Comparison of ENCODE assay signal across 8 cellular contexts in the genomic region with DNA sequence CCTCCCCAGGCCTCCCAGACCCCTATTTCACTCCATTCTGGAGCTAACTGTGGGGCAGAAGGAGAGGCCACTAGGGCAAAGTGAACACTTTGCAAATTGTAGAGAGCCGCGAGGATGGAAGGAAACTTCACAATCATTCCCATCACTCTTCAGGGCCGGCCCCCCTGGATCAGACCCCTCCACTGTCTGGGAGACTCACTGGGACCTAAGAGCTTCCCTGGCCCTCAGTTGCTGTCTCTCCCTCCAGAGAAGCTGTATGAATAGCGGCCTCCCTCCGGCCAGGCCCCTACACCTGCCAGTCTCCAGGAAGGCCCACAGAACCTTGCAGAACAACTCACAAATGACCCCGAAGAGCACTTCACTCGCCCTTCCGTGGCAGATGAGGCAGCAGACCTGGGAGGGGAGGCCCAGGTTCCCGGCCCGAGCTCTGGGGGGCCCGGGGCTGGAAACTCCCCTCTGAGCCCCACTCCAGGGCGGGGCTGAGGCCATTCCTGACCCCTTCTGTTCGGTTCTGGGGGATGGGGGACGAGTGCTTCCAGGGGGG.
DNase-seq lines count a peak whose midpoint lies in the region; ATAC-seq, FAIRE-seq and TF ChIP-seq lines count a peak whose summit lies in the region.

No MANE protein-coding gene starts in this region.

- POLR2A ChIA-PET in activated naive CD8-positive, alpha-beta T cell treated with anti-CD3 and anti-CD28 coated beads, Interleukin-2, amount 10 ng/mL, durations not matched to agents 7 days and 5 days (lab: Charles Lee), result interaction anchor here (0.8 to 2.0 kb wide), 12 partner anchors 10 to 266 kb away, joined by 3 to 8 read pairs (median 4); a partner anchor contains a TSS

- no peaks in the 10 kb centered on the region for H3K9me3 ChIP-seq in GM23248 (ENCODE audit: low read depth)
- H3K9me3 ChIP-seq in kidney (ENCODE audit: control insufficient read depth in 1 of 2, low read length in 2 of 2), result no peaks in the 10 kb centered on the region

- TF ChIP-seq CTCF in kidney (IDR thresholded peaks at IDR 0.05; ENCODE audit: borderline replicate concordance, extremely low read depth, insufficient read depth), result no peak

- H3K9ac ChIP-seq in GM23248, result peak overlapping the region; percentile 75
- H3K9ac ChIP-seq in kidney (ENCODE audit: low read length in 2 of 2), result peak overlapping the region; percentile 78 to 80

- in situ Hi-C loops in GM23248 (cut with MboI), result loop anchor here (10.0 kb wide), 1 partner anchor 285 kb away; no protein-coding TSS in a partner anchor

- peak overlapping the region; percentile 47 for H3K27ac ChIP-seq in GM23248
- H3K27ac ChIP-seq in kidney (ENCODE audit: low read depth in 2 of 2, low read length in 2 of 2), result peak overlapping the region; percentile 82 to 95

- H3K4me3 ChIP-seq in GM23248 (peak overlapping the region; percentile 65), kidney (ENCODE audit: low read length in 2 of 2) (peak overlapping the region; percentile 35 to 58)

- peaks cover 12% of the 10 kb centered on the region for H3F3A ChIP-seq in GM23248 (ENCODE audit: insufficient read depth)

- H3K36me3 Mint-ChIP-seq in activated naive CD8-positive, alpha-beta T cell treated with anti-CD3 and anti-CD28 coated beads, Interleukin-2, amount 10 ng/mL, durations not matched to agents 7 days and 5 days, result no peaks in the 10 kb centered on the region
- no peaks in the 10 kb centered on the region for H3K36me3 Mint-ChIP-seq in stimulated activated naive CD8-positive, alpha-beta T cell treated with anti-CD3 and anti-CD28 coated beads, Interleukin-15, Interleukin-2, amounts not matched to agents 100 ng/mL and 50 ng/mL, for 24 hours (ENCODE audit: low read depth)

- no peaks in the 10 kb centered on the region for H3K79me2 ChIP-seq in GM23248 (ENCODE audit: insufficient read depth)

- H3K4me3 Mint-ChIP-seq in activated naive CD8-positive, alpha-beta T cell treated with anti-CD3 and anti-CD28 coated beads, Interleukin-2, amount 10 ng/mL, durations not matched to agents 7 days and 5 days, result peak overlapping the region; percentile 82
- peak overlapping the region; percentile 72 for H3K4me3 Mint-ChIP-seq in stimulated activated naive CD8-positive, alpha-beta T cell treated with anti-CD3 and anti-CD28 coated beads, Interleukin-15, Interleukin-2, amounts not matched to agents 100 ng/mL and 50 ng/mL, for 24 hours

- H3K9me3 Mint-ChIP-seq in activated naive CD8-positive, alpha-beta T cell treated with anti-CD3 and anti-CD28 coated beads, Interleukin-2, amount 10 ng/mL, durations not matched to agents 7 days and 5 days, result no peaks in the 10 kb centered on the region
- H3K9me3 Mint-ChIP-seq in stimulated activated naive CD8-positive, alpha-beta T cell treated with anti-CD3 and anti-CD28 coated beads, Interleukin-15, Interleukin-2, amounts not matched to agents 100 ng/mL and 50 ng/mL, for 24 hours, result no peaks in the 10 kb centered on the region

- H3K27ac Mint-ChIP-seq in activated naive CD8-positive, alpha-beta T cell treated with anti-CD3 and anti-CD28 coated beads, Interleukin-2, amount 10 ng/mL, durations not matched to agents 7 days and 5 days, result no peak overlapping the region
- H3K27ac Mint-ChIP-seq in stimulated activated naive CD8-positive, alpha-beta T cell treated with anti-CD3 and anti-CD28 coated beads, Interleukin-15, Interleukin-2, amounts not matched to agents 100 ng/mL and 50 ng/mL, for 24 hours, result peak overlapping the region; percentile 74

- WGBS in GM23248 (ENCODE audit: low coverage in 1 of 2, low lambda C conversion rate in 2 of 2, missing lambda C conversion rate in 2 of 2), 2 experiments, result 32 to 45% methylated on average over 14 of the region's 14 CpGs

- FAIRE-seq in kidney (lab: Jason Lieb, UNC), result no peak

- DNase-seq in GM23248, result no peak
- DNase-seq in activated naive CD8-positive, alpha-beta T cell treated with anti-CD3 and anti-CD28 coated beads, Interleukin-2, amount 10 ng/mL, durations not matched to agents 7 days and 5 days, result no peak
- DNase-seq in kidney, result peak; percentile 79
- DNase-seq in COLO829 (ENCODE audit: low spot score), result no peak
- no peak for DNase-seq in NCI-H2081 (lab: John Stamatoyannopoulos, UW)

- H3K27me3 ChIP-seq in GM23248 (replicated peaks; ENCODE audit: insufficient read depth), result no peaks in the 10 kb centered on the region

- peak overlapping the region; percentile 79 for H3K4me2 ChIP-seq in GM23248 (ENCODE audit: unreplicated experiment)

- peak overlapping the region; percentile 81 for H2AFZ ChIP-seq in GM23248

- no peak for ATAC-seq in activated naive CD8-positive, alpha-beta T cell treated with anti-CD3 and anti-CD28 coated beads, Interleukin-2, amount 10 ng/mL, durations not matched to agents 7 days and 5 days (ENCODE audit: low read depth)
- ATAC-seq in GM19455 (IDR thresholded peaks at IDR 0.05; ENCODE audit: unreplicated experiment) (no peak), GM18907 (IDR thresholded peaks at IDR 0.05; ENCODE audit: unreplicated experiment) (no peak)

- H4K20me1 ChIP-seq in GM23248 (ENCODE audit: insufficient read depth), result no peaks in the 10 kb centered on the region

- intact Hi-C loops in kidney (cut with DNase I), result loop anchor here (10.0 kb wide), 1 partner anchor 135 kb away; no protein-coding TSS in a partner anchor

- H3K4me1 ChIP-seq in GM23248 (ENCODE audit: insufficient read depth) (peaks cover 36% of the 10 kb centered on the region), kidney (ENCODE audit: control insufficient read depth in 1 of 2, insufficient read depth in 1 of 2, low read depth in 1 of 2, low read length in 2 of 2) (peaks cover 25 to 33% of the 10 kb centered on the region in 2 donors)

- H3K9me2 ChIP-seq in GM23248 (ENCODE audit: insufficient read depth), result no peaks in the 10 kb centered on the region

- peaks cover 6% of the 10 kb centered on the region for H3K4me1 Mint-ChIP-seq in activated naive CD8-positive, alpha-beta T cell treated with anti-CD3 and anti-CD28 coated beads, Interleukin-2, amount 10 ng/mL, durations not matched to agents 7 days and 5 days
- H3K4me1 Mint-ChIP-seq in stimulated activated naive CD8-positive, alpha-beta T cell treated with anti-CD3 and anti-CD28 coated beads, Interleukin-15, Interleukin-2, amounts not matched to agents 100 ng/mL and 50 ng/mL, for 24 hours (ENCODE audit: low read depth), result peaks cover 36% of the 10 kb centered on the region

- H3K27me3 Mint-ChIP-seq in activated naive CD8-positive, alpha-beta T cell treated with anti-CD3 and anti-CD28 coated beads, Interleukin-2, amount 10 ng/mL, durations not matched to agents 7 days and 5 days, result peaks cover 6% of the 10 kb centered on the region
- H3K27me3 Mint-ChIP-seq in stimulated activated naive CD8-positive, alpha-beta T cell treated with anti-CD3 and anti-CD28 coated beads, Interleukin-15, Interleukin-2, amounts not matched to agents 100 ng/mL and 50 ng/mL, for 24 hours, result no peaks in the 10 kb centered on the region

- H3K36me3 ChIP-seq in GM23248 (ENCODE audit: low read depth) (no peaks in the 10 kb centered on the region), kidney (ENCODE audit: control insufficient read depth in 1 of 2, insufficient read depth in 2 of 2, low read length in 2 of 2) (no peaks in the 10 kb centered on the region)
